15 cellular contexts compared by ENCODE assay signal in genomic region chr19:18253716-18254115, GRCh38. TPM values are rescaled to one million over a fixed set of nuclear protein-coding genes. Genes with fewer than 3 reads are reported as not detected.
DNase-seq lines count a peak whose midpoint lies in the region; FAIRE-seq and TF ChIP-seq lines count a peak whose summit lies in the region.
"Had no signal": no experiment of that assay in that cellular context is flagged by ENCODE, and none has a peak within 500 bp of the region (broad histone marks: within the 10 kb centered on the region; RNA-seq: fewer than 3 reads in every experiment).

No MANE protein-coding gene starts in this region.

- H4K20me1 ChIP-seq in PC-9 (ENCODE audit: insufficient read depth) (no peaks in the 10 kb centered on the region), keratinocyte (ENCODE audit: control insufficient read depth, extremely low read depth, insufficient read depth, low read length) (no peaks in the 10 kb centered on the region)

- H3F3A ChIP-seq in PC-9 (ENCODE audit: insufficient read depth, low read depth), result peaks cover 43% of the 10 kb centered on the region

- no peak overlapping the region for H3K9ac ChIP-seq in keratinocyte (ENCODE audit: control insufficient read depth, extremely low read depth, insufficient read depth, low read length)

- peak overlapping the region; percentile 87 for H3K4me2 ChIP-seq in PC-9
- peak overlapping the region; percentile 20 for H3K4me2 ChIP-seq in keratinocyte (ENCODE audit: control insufficient read depth, extremely low read depth, insufficient read depth, low read depth, low read length)

- POLR2A ChIA-PET in PC-9 (lab: Charles Lee; ENCODE audit: unreplicated experiment), result interaction anchor here (0.6 to 0.9 kb wide), 3 partner anchors 28 to 75 kb away, joined by 4 to 8 read pairs (median 5); partner anchors contain the start of gene JUND

- no peak for TF ChIP-seq CTCF in PC-9 (conservative IDR thresholded peaks at IDR 0.05)
- TF ChIP-seq CTCF in keratinocyte (optimal IDR thresholded peaks at IDR 0.05 in 1 of 3, IDR thresholded peaks at IDR 0.05 in 1 of 3, conservative IDR thresholded peaks at IDR 0.05 in 1 of 3; ENCODE audit: extremely low read depth in 1 of 3, insufficient read depth in 2 of 3, low read length in 3 of 3), result no peak
- TF ChIP-seq CTCF in thyroid gland (IDR thresholded peaks at IDR 0.05), result no peak

- peaks cover 39% of the 10 kb centered on the region for H3K4me1 ChIP-seq in PC-9 (replicated peaks; ENCODE audit: insufficient read depth)
- peaks cover 21% of the 10 kb centered on the region for H3K4me1 ChIP-seq in keratinocyte (ENCODE audit: control insufficient read depth, extremely low read depth, insufficient read depth, low read length)
- peaks cover 12 to 25% of the 10 kb centered on the region in 2 donors for H3K4me1 ChIP-seq in thyroid gland

- peak; percentile 67 for DNase-seq in KBM-7
- DNase-seq in PC-9, result peak; percentile 78 to 98
- no peak for DNase-seq in keratinocyte (ENCODE audit: low read depth, low spot score)
- peak; percentile 87 to 92 for DNase-seq in thyroid gland
- no peak for DNase-seq in NCI-H524 treated with DMSO at 0.1 percent for 48 hours (lab: John Stamatoyannopoulos, UW)
- no peak for DNase-seq in NCI-H1105 (lab: John Stamatoyannopoulos, UW)
- no peak for DNase-seq in NCI-H2081 (lab: John Stamatoyannopoulos, UW)
- DNase-seq: aorta, COR-L47, heart right ventricle, mesendoderm, NCI-H2029 treated with DMSO at 0.1 percent for 48 hours had no signal

- peak overlapping the region; percentile 54 for H3K4me3 ChIP-seq in PC-9
- no peak overlapping the region for H3K4me3 ChIP-seq in keratinocyte (ENCODE audit: control insufficient read depth in 2 of 3, extremely low read depth in 1 of 3, insufficient read depth in 2 of 3, low read depth in 1 of 3, low read length in 3 of 3)
- no peak overlapping the region for H3K4me3 ChIP-seq in thyroid gland (replicated peaks in 1 of 3)
- H3K4me3 ChIP-seq: heart right ventricle had no signal

- H3K79me2 ChIP-seq in PC-9 (ENCODE audit: low read depth), result no peaks in the 10 kb centered on the region
- no peaks in the 10 kb centered on the region for H3K79me2 ChIP-seq in keratinocyte (ENCODE audit: control insufficient read depth, insufficient read depth, low read length)

- in situ Hi-C loops in KBM-7 (cut with MboI; ENCODE audit: low pct_unique_long_range_greater_than_20kb, low sequenced_read_pairs), result no loop called here

- intact Hi-C loops in PC-9 (cut with micrococcal nuclease; ENCODE audit: unreplicated experiment) (loop anchor here (2.0 to 10.0 kb wide), 3 partner anchors 61 to 161 kb away; partner anchors contain the start of genes MPV17L2 and SSBP4), thyroid gland (cut with DNase I) (loop anchor here (5.0 to 10.0 kb wide), 3 partner anchors 41 to 161 kb away; partner anchors contain the start of gene SSBP4)

- BruUV-seq in PC-9 (replicated peaks; lab: Mats Ljungman, UMichigan), result no TSS peak

- H3K27me3 ChIP-seq in PC-9 (ENCODE audit: insufficient read depth, low read depth) (no peaks in the 10 kb centered on the region), keratinocyte (ENCODE audit: control insufficient read depth, extremely low read depth, insufficient read depth, low read length) (no peaks in the 10 kb centered on the region), thyroid gland (no peaks in the 10 kb centered on the region)

- dilution Hi-C loops in keratinocyte (cut with MboI; ENCODE audit: extremely low pct_ligation_motif_present, low sequenced_read_pairs), result no loop called here

- WGBS in thyroid gland, 2 donors, result 15 to 24% methylated on average over 3 to 5 of the region's 5 CpGs

- peak; percentile 92 for FAIRE-seq in keratinocyte (lab: Jason Lieb, UNC)
- FAIRE-seq: RCC 7860 had no signal

- H3K9me1 ChIP-seq in keratinocyte (ENCODE audit: control insufficient read depth, extremely low read depth, insufficient read depth, low read length), result no peaks in the 10 kb centered on the region

- no peaks in the 10 kb centered on the region for H3K36me3 ChIP-seq in PC-9 (ENCODE audit: low read depth)
- H3K36me3 ChIP-seq in keratinocyte (ENCODE audit: control insufficient read depth in 2 of 2, extremely low read depth in 1 of 2, insufficient read depth in 2 of 2, low read length in 2 of 2), result no peaks in the 10 kb centered on the region
- H3K36me3 ChIP-seq in thyroid gland, result no peaks in the 10 kb centered on the region

- CTCF ChIA-PET in PC-9 (lab: Charles Lee), result interaction anchor here (0.6 to 2.9 kb wide), 7 partner anchors 10 to 137 kb away, joined by 3 to 13 read pairs (median 6); partner anchors contain the start of gene MPV17L2

- H3K27ac ChIP-seq in PC-9 (peak overlapping the region; percentile 98), keratinocyte (ENCODE audit: control insufficient read depth, insufficient read depth, low read length) (no peak overlapping the region), thyroid gland (peak overlapping the region in 2 of 3 donors; percentile 38 to 63)
- H3K27ac ChIP-seq: heart right ventricle, VCaP had no signal

- TF ChIP-seq POLR2A in thyroid gland (IDR thresholded peaks at IDR 0.05), result no peak

- H2AFZ ChIP-seq in PC-9 (0 out of 2 replicates have a peak overlapping the region, but pooled peaks have one; percentile 3), keratinocyte (ENCODE audit: control insufficient read depth, low read length) (peak overlapping the region; percentile 35)

- H3K9me3 ChIP-seq in PC-9 (ENCODE audit: insufficient read depth, low read depth) (no peaks in the 10 kb centered on the region), keratinocyte (ENCODE audit: control insufficient read depth, low read depth, low read length) (no peaks in the 10 kb centered on the region), thyroid gland (no peaks in the 10 kb centered on the region)

- H3K9me2 ChIP-seq in PC-9 (ENCODE audit: insufficient read depth), result no peaks in the 10 kb centered on the region

RNA-seq across cellular contexts. Expression of gene IQCN, which starts 20.5 kb away (rescaled TPM):
- 5.6 and 7.3 TPM in 2 replicates for total RNA-seq in PC-9 (2021)
- polyA plus RNA-seq in keratinocyte, result 0.02 to 0.06 TPM in 2 of 3 replicates, not detected in the other
- polyA plus RNA-seq in keratinocyte (2011; ENCODE audit: low read depth), result not detected
- polyA plus RNA-seq in keratinocyte (2011; cell fraction: cytosol; rRNA removed), result not detected in 2 replicates
- 0.69 and 3.8 TPM in 2 replicates for polyA plus RNA-seq in keratinocyte (2011; cell fraction: nucleus; rRNA removed)
- 0.02 and 0.34 TPM in 2 replicates for polyA plus RNA-seq in keratinocyte (2012; ENCODE audit: low replicate concordance)
- polyA minus RNA-seq in keratinocyte, result 0.26 to 0.46 TPM in 2 of 3 replicates, not detected in the other
- not detected for polyA minus RNA-seq in keratinocyte (2011; cell fraction: cytosol; rRNA and poly(A)+ RNA removed)
- 0.84 and 2.8 TPM in 2 replicates for polyA minus RNA-seq in keratinocyte (2011; cell fraction: nucleus; rRNA and poly(A)+ RNA removed)
- 10 to 100 TPM in 1 of 4 donors, 1 to 10 TPM in 3; 5.7 to 17.0 (median 8.9) TPM for total RNA-seq in thyroid gland
- total RNA-seq: pulmonary artery endothelial cell had no signal

RNA-seq across cellular contexts. Expression of gene PDE4C, which starts 27.5 kb away (rescaled TPM):
- 2.2 and 3.8 TPM in 2 replicates for total RNA-seq in PC-9 (2021)
- 0.03 TPM in 1 of 3 replicates, not detected in the others for polyA plus RNA-seq in keratinocyte
- not detected for polyA plus RNA-seq in keratinocyte (2011; ENCODE audit: low read depth)
- not detected in 2 replicates for polyA plus RNA-seq in keratinocyte (2011; cell fraction: cytosol; rRNA removed)
- polyA plus RNA-seq in keratinocyte (2011; cell fraction: nucleus; rRNA removed), result 0.20 and 0.31 TPM in 2 replicates
- not detected in 2 replicates for polyA plus RNA-seq in keratinocyte (2012; ENCODE audit: low replicate concordance)
- polyA minus RNA-seq in keratinocyte, result not detected in 3 replicates
- polyA minus RNA-seq in keratinocyte (2011; cell fraction: cytosol; rRNA and poly(A)+ RNA removed), result not detected
- polyA minus RNA-seq in keratinocyte (2011; cell fraction: nucleus; rRNA and poly(A)+ RNA removed), result not detected in 2 replicates
- 1 to 10 TPM in 1 of 4 donors, under 1 TPM in 2, not detected in 1; 0.27 to 1.4 (median 0.92) TPM for total RNA-seq in thyroid gland

RNA-seq across cellular contexts. Expression of gene JUND, which starts 27.7 kb away (rescaled TPM):
- 115 and 150 TPM in 2 replicates for total RNA-seq in PC-9 (2021)
- polyA plus RNA-seq in keratinocyte, result 17.2 to 36.7 TPM (median 20.7 TPM) in 3 replicates
- polyA plus RNA-seq in keratinocyte (2011; ENCODE audit: low read depth), result 36.2 TPM
- 13.4 and 56.6 TPM in 2 replicates for polyA plus RNA-seq in keratinocyte (2011; cell fraction: cytosol; rRNA removed)
- polyA plus RNA-seq in keratinocyte (2011; cell fraction: nucleus; rRNA removed), result 31.1 and 77.4 TPM in 2 replicates
- polyA plus RNA-seq in keratinocyte (2012; ENCODE audit: low replicate concordance), result 25.3 and 35.2 TPM in 2 replicates
- 8.8 to 21.5 TPM (median 11.9 TPM) in 3 replicates for polyA minus RNA-seq in keratinocyte
- 116 TPM for polyA minus RNA-seq in keratinocyte (2011; cell fraction: cytosol; rRNA and poly(A)+ RNA removed)
- 81.8 and 91.2 TPM in 2 replicates for polyA minus RNA-seq in keratinocyte (2011; cell fraction: nucleus; rRNA and poly(A)+ RNA removed)
- total RNA-seq in thyroid gland, result 100 to 1,000 TPM; 193 to 394 (median 316) TPM

RNA-seq across cellular contexts. Expression of gene RAB3A, which starts 49.9 kb away (rescaled TPM):
- total RNA-seq in PC-9 (2021) (4.0 and 4.1 TPM in 2 replicates), thyroid gland (1 to 10 TPM in 2 of 4 donors, under 1 TPM in 1, not detected in 1; 0.40 to 2.5 (median 2.0) TPM)
- 0.30 to 0.92 TPM (median 0.56 TPM) in 3 replicates for polyA plus RNA-seq in keratinocyte
- polyA plus RNA-seq in keratinocyte (2011; ENCODE audit: low read depth), result 0.46 TPM
- polyA plus RNA-seq in keratinocyte (2011; cell fraction: cytosol; rRNA removed), result 0.46 and 0.86 TPM in 2 replicates
- polyA plus RNA-seq in keratinocyte (2011; cell fraction: nucleus; rRNA removed), result 0.55 and 0.56 TPM in 2 replicates
- polyA plus RNA-seq in keratinocyte (2012; ENCODE audit: low replicate concordance), result 0.62 and 1.0 TPM in 2 replicates
- 0.48 to 6.9 TPM (median 4.0 TPM) in 3 replicates for polyA minus RNA-seq in keratinocyte
- 2.1 TPM for polyA minus RNA-seq in keratinocyte (2011; cell fraction: cytosol; rRNA and poly(A)+ RNA removed)
- 0.39 and 0.42 TPM in 2 replicates for polyA minus RNA-seq in keratinocyte (2011; cell fraction: nucleus; rRNA and poly(A)+ RNA removed)

Comparison
In these comparisons a context has a peak if more than half of its experiments do, and no peak if none do; other contexts are left out.
1. DNase-seq: peak in KBM-7 (single experiment), PC-9 (2 of 2) and thyroid gland (2 of 2); none in keratinocyte (single experiment), NCI-H524 treated with DMSO at 0.1 percent for 48 hours (single experiment), NCI-H1105 (single experiment) and NCI-H2081 (0 of 2).